13 cellular contexts compared by ENCODE assay signal in genomic region chr20:42204261-42204660, GRCh38.
A peak's percentile ranks its signal among the peaks of the same experiment; 100 is the strongest.
DNase-seq lines count a peak whose midpoint lies in the region; ATAC-seq and TF ChIP-seq lines count a peak whose summit lies in the region.
"Had no signal": no experiment of that assay in that cellular context is flagged by ENCODE, and none has a peak within 500 bp of the region (broad histone marks: within the 10 kb centered on the region; RNA-seq: fewer than 3 reads in every experiment).

No MANE protein-coding gene starts in this region.

- peaks cover 5% of the 10 kb centered on the region; the same call in 1 of the 2 replicates for H3K36me3 Mint-ChIP-seq in HFFc6 (ENCODE audit: low read depth)

- 0 out of 2 replicates have a peak, but pooled peaks cover 5% of the 10 kb centered on the region for H3K27me3 ChIP-seq in PC-9 (ENCODE audit: insufficient read depth, low read depth)
- no peaks in the 10 kb centered on the region for H3K27me3 ChIP-seq in lower lobe of right lung (ENCODE audit: low read depth)

- H3K27me3 Mint-ChIP-seq in HFFc6 (ENCODE audit: insufficient read depth) = peaks cover 2% of the 10 kb centered on the region; the same call in 1 of the 2 replicates

- no peaks in the 10 kb centered on the region for H3K36me3 ChIP-seq in PC-9 (ENCODE audit: low read depth)
- no peaks in the 10 kb centered on the region for H3K36me3 ChIP-seq in lower lobe of right lung

- H3K9me3 ChIP-seq in PC-9 (ENCODE audit: insufficient read depth, low read depth) (no peaks in the 10 kb centered on the region), lower lobe of right lung (no peaks in the 10 kb centered on the region)

- H3K79me2 ChIP-seq in PC-9 (ENCODE audit: low read depth) = no peaks in the 10 kb centered on the region

- no peak overlapping the region for H2AFZ ChIP-seq in PC-9

- H3K4me3 ChIP-seq in PC-9 = no peak overlapping the region
- no peak overlapping the region for H3K4me3 ChIP-seq in lower lobe of right lung

- H3K4me1 ChIP-seq in PC-9 (replicated peaks; ENCODE audit: insufficient read depth) (no peaks in the 10 kb centered on the region), lower lobe of right lung (no peaks in the 10 kb centered on the region)

- no peak overlapping the region for H3K4me2 ChIP-seq in PC-9

- CTCF ChIA-PET in PC-9 (lab: Charles Lee) = no interaction called here

- H3F3A ChIP-seq in PC-9 (ENCODE audit: insufficient read depth, low read depth) = no peaks in the 10 kb centered on the region

- TF ChIP-seq CTCF in HFFc6 (IDR thresholded peaks at IDR 0.05) (peak; percentile 48), PC-9 (conservative IDR thresholded peaks at IDR 0.05) (peak; percentile 43), lower lobe of right lung (IDR thresholded peaks at IDR 0.05) (peak; percentile 31)

- H3K4me3 Mint-ChIP-seq in HFFc6 = no peak overlapping the region
- H3K4me3 Mint-ChIP-seq: T-helper 2 cell treated with Interferon-gamma antibody and Interleukin-4, amounts not matched to agents 5 μg/mL and 100 μg/mL, for 36 hours had no signal

- H3K9me3 Mint-ChIP-seq in HFFc6 = peaks cover 50% of the 10 kb centered on the region

- intact Hi-C loops in PC-9 (cut with micrococcal nuclease; ENCODE audit: unreplicated experiment) = no loop called here
- intact Hi-C loops in lower lobe of right lung (cut with DNase I) = no loop called here

- ATAC-seq in lower lobe of right lung = no peak
- ATAC-seq in HG03039 (IDR thresholded peaks at IDR 0.05; ENCODE audit: unreplicated experiment) = no peak

- peak; percentile 28 for DNase-seq in CD1c-positive myeloid dendritic cell (ENCODE audit: extremely low spot score)
- no peak for DNase-seq in HFFc6
- DNase-seq in PC-9 = no peak
- no peak for DNase-seq in lower lobe of right lung
- DNase-seq in NOMO-1 treated with dmso at 0.1 percent for 144 hours (lab: John Stamatoyannopoulos, UW; ENCODE audit: unreplicated experiment) = no peak
- no peak for DNase-seq in stimulated activated CD4-positive, alpha-beta T cell treated with anti-CD3 and anti-CD28 coated beads, Interleukin-12 subunit alpha, Interleukin-12 subunit beta, amount 100 ng/mL, for 4 hours
- no peak for DNase-seq in stimulated activated CD4-positive, alpha-beta T cell treated with anti-CD3 and anti-CD28 coated beads, Interleukin-4, amount 100 ng/mL, for 4 hours
- DNase-seq: activated CD8-positive, alpha-beta memory T cell treated with anti-CD3 and anti-CD28 coated beads, Interleukin-2, amount 50 U/mL, for 4 hours; aorta; NCI-H345; stimulated activated CD4-positive, alpha-beta T cell treated with anti-CD3 and anti-CD28 coated beads, Interleukin-4, amount 100 ng/mL, for 1 hour had no signal

- no TSS peak for BruUV-seq in PC-9 (replicated peaks; lab: Mats Ljungman, UMichigan)

- no peaks in the 10 kb centered on the region for H3K4me1 Mint-ChIP-seq in HFFc6 (ENCODE audit: low read depth)

- no peak overlapping the region for H3K27ac ChIP-seq in PC-9
- no peak overlapping the region for H3K27ac ChIP-seq in lower lobe of right lung

- H3K27ac Mint-ChIP-seq in HFFc6 = no peak overlapping the region
- H3K27ac Mint-ChIP-seq: T-helper 2 cell treated with Interferon-gamma antibody and Interleukin-4, amounts not matched to agents 5 μg/mL and 100 μg/mL, for 36 hours had no signal

- no peaks in the 10 kb centered on the region for H3K9me2 ChIP-seq in PC-9 (ENCODE audit: insufficient read depth)

- POLR2A ChIA-PET in PC-9 (lab: Charles Lee; ENCODE audit: unreplicated experiment) = no interaction called here

- no peaks in the 10 kb centered on the region for H4K20me1 ChIP-seq in PC-9 (ENCODE audit: insufficient read depth)
